Comparison of ENCODE assay signal across 26 cellular contexts in the genomic region with DNA sequence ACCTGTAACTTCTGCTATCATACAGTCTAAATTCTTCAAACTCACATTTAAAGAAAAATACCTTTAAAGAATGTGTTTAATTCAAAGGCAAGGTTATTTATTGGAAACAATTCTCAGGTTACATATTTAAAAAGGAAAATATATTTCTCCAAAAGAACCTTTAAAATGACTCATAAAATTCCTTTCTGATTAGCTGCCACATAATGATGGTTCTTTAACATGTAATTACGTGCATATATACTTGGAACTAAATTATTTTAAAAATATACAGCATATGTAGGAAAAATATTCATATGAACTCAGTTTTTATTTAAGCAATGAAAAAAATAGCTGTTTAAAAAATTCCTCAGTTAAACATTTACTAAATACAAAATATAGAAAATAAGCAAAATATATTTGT.
DNase-seq lines count a peak whose midpoint lies in the region; ATAC-seq, FAIRE-seq and TF ChIP-seq lines count a peak whose summit lies in the region.
"Had no signal": no experiment of that assay in that cellular context is flagged by ENCODE, and none has a peak within 500 bp of the region (broad histone marks: within the 10 kb centered on the region; RNA-seq: fewer than 3 reads in every experiment).

No MANE protein-coding gene starts in this region.

- H4K91ac ChIP-seq in mesenchymal stem cell (ENCODE audit: low read length), result no peak overlapping the region

- no peak overlapping the region for H3K27ac ChIP-seq in mesenchymal stem cell (ENCODE audit: low read length, poor library complexity, severe bottlenecking)
- H3K27ac ChIP-seq: testis had no signal

- H2BK12ac ChIP-seq in mesenchymal stem cell (ENCODE audit: low read length in 2 of 2), result no peak overlapping the region

- H3K79me1 ChIP-seq in mesenchymal stem cell (replicated peaks; ENCODE audit: low read length, poor library complexity, severe bottlenecking), result peaks cover 4% of the 10 kb centered on the region

- no peak overlapping the region for H2BK15ac ChIP-seq in mesenchymal stem cell (ENCODE audit: low read depth, poor library complexity, severe bottlenecking)

- peaks cover 0 to 28% of the 10 kb centered on the region in 2 experiments for H3K36me3 ChIP-seq in mesenchymal stem cell (ENCODE audit: control insufficient read depth in 1 of 2, insufficient read depth in 2 of 2, low read depth in 1 of 2, low read length in 2 of 2)

- CTCF ChIA-PET in HEK293T (lab: Yijun Ruan, JAX), result no interaction called here

- no peak for ATAC-seq in GM21526 (IDR thresholded peaks at IDR 0.05; ENCODE audit: low FRiP score, unreplicated experiment)
- ATAC-seq: activated CD4-positive, CD25-positive, alpha-beta regulatory T cell treated with anti-CD3 and anti-CD28 coated beads, Interleukin-2, amount 50 U/mL, for 24 hours; activated T-cell treated with anti-CD3 and anti-CD28 coated beads, Interleukin-2, amount 50 U/mL, for 72 hours; effector memory CD8-positive, alpha-beta T cell; stimulated activated memory B cell treated with anti-CD40 and anti-IgM and Interleukin-4, amounts not matched to agents 10 μg/mL and 1 μg/mL and 100 μg/mL, for 72 hours had no signal

- H3K4me1 ChIP-seq in mesenchymal stem cell (ENCODE audit: control insufficient read depth, insufficient read depth, low read depth, low read length), result no peaks in the 10 kb centered on the region
- H3K4me1 ChIP-seq: testis had no signal

- DNase-seq in AG08396 (ENCODE audit: low spot score), result peak; percentile 5
- peak; percentile 38 for DNase-seq in LHCN-M2 (ENCODE audit: low read depth)
- peak; percentile 6 for DNase-seq in mesenchymal stem cell
- no peak for DNase-seq in NCI-H526 treated with DMSO at 0.1 percent for 48 hours (lab: John Stamatoyannopoulos, UW)
- DNase-seq in HEK293T (ENCODE audit: extremely low spot score), result no peak
- no peak for DNase-seq in hepatic stellate cell (ENCODE audit: low spot score)
- DNase-seq: activated CD8-positive, alpha-beta memory T cell treated with anti-CD3 and anti-CD28 coated beads for 24 hours; activated naive CD4-positive, alpha-beta T cell treated with anti-CD3 and anti-CD28 coated beads, Interleukin-2, amount 10 ng/mL, durations not matched to agents 7 days and 5 days; activated T-cell treated with anti-CD3 and anti-CD28 coated beads, Interleukin-2, amount 50 U/mL, for 72 hours; aorta; CD8-positive, alpha-beta memory T cell; DMS53; effector memory CD8-positive, alpha-beta T cell; H9; hypothalamus; naive B cell; NCI-H1105; NCI-H2081 treated with DMSO at 0.1 percent for 48 hours; NCI-H510A; right lobe of liver; RPMI8226; testis had no signal

- H2BK120ac ChIP-seq in mesenchymal stem cell (ENCODE audit: low read depth, low read length), result no peak overlapping the region

- H3K27me3 ChIP-seq in mesenchymal stem cell (ENCODE audit: control insufficient read depth in 1 of 2, insufficient read depth in 1 of 2, low read length in 2 of 2), result no peaks in the 10 kb centered on the region
- H3K27me3 ChIP-seq: right lobe of liver, testis had no signal

- no peak overlapping the region for H2AK5ac ChIP-seq in mesenchymal stem cell (ENCODE audit: low read length, severe bottlenecking)

- H3K18ac ChIP-seq in mesenchymal stem cell (ENCODE audit: low read depth in 1 of 2, low read length in 2 of 2), result no peak overlapping the region

- WGBS in mesenchymal stem cell, result no CpG with 5 or more reads among the region's 1 CpG

- H3K9ac ChIP-seq in mesenchymal stem cell (ENCODE audit: low read length), result no peak overlapping the region

- no peak overlapping the region for H3K23ac ChIP-seq in mesenchymal stem cell (ENCODE audit: low read length in 2 of 2)

- no peak overlapping the region for H4K8ac ChIP-seq in mesenchymal stem cell (ENCODE audit: low read length)

- H3K9me3 ChIP-seq in mesenchymal stem cell (ENCODE audit: control insufficient read depth, low read length), result no peaks in the 10 kb centered on the region
- H3K9me3 ChIP-seq: right lobe of liver, testis had no signal

- H3K4me2 ChIP-seq in mesenchymal stem cell (ENCODE audit: low read length, poor library complexity, severe bottlenecking), result no peak overlapping the region

- FAIRE-seq in colon (lab: Jason Lieb, UNC), result peak; percentile 53

- H2BK5ac ChIP-seq in mesenchymal stem cell (ENCODE audit: low read depth, low read length, poor library complexity, severe bottlenecking), result no peak overlapping the region

- H3K4me3 ChIP-seq in mesenchymal stem cell (ENCODE audit: insufficient read depth in 1 of 2, low read depth in 1 of 2, low read length in 2 of 2), result no peak overlapping the region
- H3K4me3 ChIP-seq: right lobe of liver, testis had no signal

- no peak overlapping the region for H3K14ac ChIP-seq in mesenchymal stem cell (ENCODE audit: low read length in 2 of 2)

- no peak overlapping the region for H3K4ac ChIP-seq in mesenchymal stem cell (ENCODE audit: low read depth in 1 of 2, low read length in 2 of 2)

- H2AFZ ChIP-seq in mesenchymal stem cell (ENCODE audit: low read depth, low read length), result no peak overlapping the region

- POLR2A ChIA-PET in HEK293T (lab: Yijun Ruan, JAX), result no interaction called here

TF ChIP-seq in HEK293T, 16 proteins besides CTCF, POLR2A, EP300 and RAD21:
- TF ChIP-seq NFRKB (IDR thresholded peaks at IDR 0.05), result no peak
- TF ChIP-seq SP1 (IDR thresholded peaks at IDR 0.05), result no peak

Comparison
In these comparisons a context has a peak if more than half of its experiments do, and no peak if none do; other contexts are left out.
1. DNase-seq: peak in AG08396 (single experiment), LHCN-M2 (single experiment) and mesenchymal stem cell (single experiment); none in NCI-H526 treated with DMSO at 0.1 percent for 48 hours (single experiment), HEK293T (single experiment) and hepatic stellate cell (single experiment).